Comparison of ENCODE assay signal across 26 cellular contexts in the genomic region with DNA sequence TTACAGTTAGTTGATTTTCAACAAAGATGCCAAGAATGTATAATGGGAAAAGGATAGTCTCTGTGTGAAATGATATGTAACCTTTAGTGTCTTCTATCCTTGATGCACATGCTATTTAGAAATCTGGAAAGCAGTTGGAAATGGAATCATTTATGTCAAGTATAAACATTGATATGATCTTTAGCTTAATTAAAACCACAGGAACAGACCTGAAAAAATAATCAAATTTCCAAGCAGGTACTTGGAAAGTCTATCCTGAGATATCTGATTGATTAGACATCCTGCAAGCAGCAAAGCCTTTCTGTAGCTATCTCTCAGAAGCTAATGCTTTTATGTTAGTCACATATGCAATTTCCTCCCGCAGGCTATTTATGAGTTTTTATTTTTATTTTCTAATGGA.
"Had no signal": no experiment of that assay in that cellular context is flagged by ENCODE, and none has a peak within 500 bp of the region (broad histone marks: within the 10 kb centered on the region; RNA-seq: fewer than 3 reads in every experiment).

No MANE protein-coding gene starts in this region.

- H3K27ac ChIP-seq: pancreas, prostate gland, right atrium auricular region, skin epidermis, stomach, thoracic aorta, thyroid gland, tibial nerve, upper lobe of left lung, vagina had no signal

- H3K4me3 Mint-ChIP-seq: naive thymus-derived CD8-positive, alpha-beta T cell; natural killer cell treated with Interleukin-12 subunit alpha and Interleukin-12 subunit beta and Interleukin-15 and Interleukin-18, amount 100 ng/mL, for 72 hours; nephron progenitor cell; neural crest cell; stimulated activated effector memory CD8-positive, alpha-beta T cell treated with anti-CD3 and anti-CD28 coated beads, Interleukin-12 subunit alpha, Interleukin-12 subunit beta, amount 100 ng/mL, for 72 hours; stimulated activated naive B cell treated with anti-CD40 and anti-IgM and Interleukin-4, amounts not matched to agents 10 μg/mL and 1 μg/mL and 100 μg/mL, for 72 hours; stimulated activated naive CD8-positive, alpha-beta T cell treated with anti-CD3 and anti-CD28 coated beads, Interleukin-15, Interleukin-2, amounts not matched to agents 100 ng/mL and 50 ng/mL, for 24 hours had no signal

- H3K36me3 Mint-ChIP-seq: naive thymus-derived CD8-positive, alpha-beta T cell; natural killer cell treated with Interleukin-12 subunit alpha and Interleukin-12 subunit beta and Interleukin-15 and Interleukin-18, amount 100 ng/mL, for 72 hours; stimulated activated effector memory CD8-positive, alpha-beta T cell treated with anti-CD3 and anti-CD28 coated beads, Interleukin-12 subunit alpha, Interleukin-12 subunit beta, amount 100 ng/mL, for 72 hours; stimulated activated naive B cell treated with anti-CD40 and anti-IgM and Interleukin-4, amounts not matched to agents 10 μg/mL and 1 μg/mL and 100 μg/mL, for 72 hours had no signal

- DNase-seq: naive thymus-derived CD8-positive, alpha-beta T cell; nephron progenitor cell; occipital lobe; pancreas; spleen; stimulated activated CD4-positive, alpha-beta T cell treated with anti-CD3 and anti-CD28 coated beads, Interleukin-12 subunit alpha, Interleukin-12 subunit beta, amount 100 ng/mL, for 4 hours; stimulated activated CD4-positive, alpha-beta T cell treated with anti-CD3 and anti-CD28 coated beads, Interleukin-1b, Interleukin-23, amount 100 ng/mL, for 48 hours; stimulated activated CD4-positive, alpha-beta T cell treated with anti-CD3 and anti-CD28 coated beads, Interleukin-2, amount 100 ng/mL, for 48 hours; stimulated activated CD4-positive, alpha-beta T cell treated with anti-CD3 and anti-CD28 coated beads, Interleukin-4, amount 100 ng/mL, for 24 hours; stimulated activated naive B cell treated with anti-CD40 and anti-IgM and Interleukin-4, amounts not matched to agents 10 μg/mL and 1 μg/mL and 100 μg/mL, for 72 hours; stimulated activated naive CD4-positive, alpha-beta T cell treated with Interleukin-2 at 50 U/mL for 16 hours; stomach; thyroid gland; trophoblast cell; upper lobe of left lung had no signal

- H3K4me2 ChIP-seq: smooth muscle cell had no signal

- H3K4me1 ChIP-seq: pancreas, prostate gland, thyroid gland, vagina had no signal

- H3K9me3 Mint-ChIP-seq: naive thymus-derived CD8-positive, alpha-beta T cell; natural killer cell treated with Interleukin-12 subunit alpha and Interleukin-12 subunit beta and Interleukin-15 and Interleukin-18, amount 100 ng/mL, for 72 hours; stimulated activated effector memory CD8-positive, alpha-beta T cell treated with anti-CD3 and anti-CD28 coated beads, Interleukin-12 subunit alpha, Interleukin-12 subunit beta, amount 100 ng/mL, for 72 hours; stimulated activated naive B cell treated with anti-CD40 and anti-IgM and Interleukin-4, amounts not matched to agents 10 μg/mL and 1 μg/mL and 100 μg/mL, for 72 hours; stimulated activated naive CD8-positive, alpha-beta T cell treated with anti-CD3 and anti-CD28 coated beads, Interleukin-15, Interleukin-2, amounts not matched to agents 100 ng/mL and 50 ng/mL, for 24 hours had no signal

- H3K9me3 ChIP-seq: pancreas, prostate gland, spleen, stomach, thoracic aorta, thyroid gland, tibial nerve, upper lobe of left lung, vagina had no signal

- H3K27ac Mint-ChIP-seq: naive thymus-derived CD8-positive, alpha-beta T cell; natural killer cell treated with Interleukin-12 subunit alpha and Interleukin-12 subunit beta and Interleukin-15 and Interleukin-18, amount 100 ng/mL, for 72 hours; stimulated activated effector memory CD8-positive, alpha-beta T cell treated with anti-CD3 and anti-CD28 coated beads, Interleukin-12 subunit alpha, Interleukin-12 subunit beta, amount 100 ng/mL, for 72 hours; stimulated activated naive B cell treated with anti-CD40 and anti-IgM and Interleukin-4, amounts not matched to agents 10 μg/mL and 1 μg/mL and 100 μg/mL, for 72 hours; stimulated activated naive CD8-positive, alpha-beta T cell treated with anti-CD3 and anti-CD28 coated beads, Interleukin-15, Interleukin-2, amounts not matched to agents 100 ng/mL and 50 ng/mL, for 24 hours had no signal

- H3K4me1 Mint-ChIP-seq: naive thymus-derived CD8-positive, alpha-beta T cell; stimulated activated effector memory CD8-positive, alpha-beta T cell treated with anti-CD3 and anti-CD28 coated beads, Interleukin-12 subunit alpha, Interleukin-12 subunit beta, amount 100 ng/mL, for 72 hours had no signal

- H3K27me3 ChIP-seq: pancreas, right atrium auricular region, spleen, stomach, thyroid gland, tibial nerve, upper lobe of left lung, vagina had no signal

- H3K36me3 ChIP-seq: pancreas, prostate gland, right atrium auricular region, spleen, stomach, thoracic aorta, thyroid gland, tibial nerve, upper lobe of left lung, vagina had no signal

- H3K4me3 ChIP-seq: pancreas, prostate gland, right atrium auricular region, skin epidermis, smooth muscle cell, spleen, stomach, thoracic aorta, thyroid gland, tibial nerve, upper lobe of left lung, vagina had no signal
